25 cellular contexts compared by ENCODE assay signal in the genomic region with DNA sequence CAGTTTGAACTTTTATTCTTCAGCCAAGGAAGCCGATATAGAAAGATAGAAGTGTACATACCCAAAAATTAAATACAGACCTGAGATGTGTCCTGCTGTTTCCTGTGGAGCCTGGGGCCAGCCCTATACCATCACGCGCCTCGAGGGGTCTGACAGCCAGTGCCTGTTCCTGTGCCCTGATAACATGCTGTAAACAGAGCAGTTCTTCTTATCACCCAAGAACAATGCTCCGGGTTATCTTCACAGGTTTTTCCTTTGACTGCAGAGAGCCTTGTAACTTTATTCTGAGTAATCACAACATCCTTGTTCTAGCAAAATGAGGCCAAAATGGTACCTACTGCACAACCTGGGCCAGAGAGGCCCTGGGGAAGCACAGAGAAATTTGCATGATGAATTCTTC.
"Had no signal": no experiment of that assay in that cellular context is flagged by ENCODE, and none has a peak within 500 bp of the region (broad histone marks: within the 10 kb centered on the region; RNA-seq: fewer than 3 reads in every experiment).

No MANE protein-coding gene starts in this region.

- H3K36me3 ChIP-seq: gastrocnemius medialis, pancreas, prostate gland, uterus had no signal

- H3K27ac ChIP-seq: hepatocyte, pancreas, prostate gland, sigmoid colon, uterus had no signal

- H3K4me3 ChIP-seq: gastrocnemius medialis, hepatocyte, pancreas, prostate gland, sigmoid colon, uterus had no signal

- H3K9me3 ChIP-seq: gastrocnemius medialis, pancreas, prostate gland, sigmoid colon, uterus had no signal

- DNase-seq: activated CD4-positive, alpha-beta memory T cell treated with anti-CD3 and anti-CD28 coated beads for 36 hours; activated CD4-positive, alpha-beta T cell treated with anti-CD3 and anti-CD28 coated beads, Interleukin-2, amount 10 ng/mL, durations not matched to agents 24 days and 14 days; activated CD4-positive, CD25-positive, alpha-beta regulatory T cell treated with anti-CD3 and anti-CD28 coated beads, Interleukin-2, amount 50 U/mL, for 72 hours; activated naive CD4-positive, alpha-beta T cell; activated T-cell treated with anti-CD3 and anti-CD28 coated beads, Interleukin-2, amount 50 U/mL, for 48 hours; anterior cingulate cortex; dermis blood vessel endothelial cell; effector CD4-positive, alpha-beta T cell; gastrocnemius medialis; glutamatergic neuron; left cardiac atrium; mammary epithelial cell; naive thymus-derived CD8-positive, alpha-beta T cell; nucleus accumbens; pancreas; retina; sigmoid colon; small intestine; stimulated activated CD4-positive, alpha-beta T cell treated with anti-CD3 and anti-CD28 coated beads, Interleukin-4, amount 100 ng/mL, for 4 hours; stimulated activated CD8-positive, alpha-beta memory T cell treated with anti-CD3 and anti-CD28 coated beads, Interleukin-4, amount 100 ng/mL, for 48 hours; stimulated activated naive CD8-positive, alpha-beta T cell treated with anti-CD3 and anti-CD28 coated beads, Interleukin-15, amount 100 ng/mL, for 72 hours; substantia nigra; uterus had no signal

- H3K4me1 ChIP-seq: pancreas, prostate gland, sigmoid colon, uterus had no signal
